Comparison of ENCODE assay signal across 14 cellular contexts in genomic region chr2:46836295-46837111, GRCh38.
DNase-seq lines count a peak whose midpoint lies in the region; ATAC-seq and TF ChIP-seq lines count a peak whose summit lies in the region.
"Had no signal": no experiment of that assay in that cellular context is flagged by ENCODE, and none has a peak within 500 bp of the region (broad histone marks: within the 10 kb centered on the region; RNA-seq: fewer than 3 reads in every experiment).

No MANE protein-coding gene starts in this region.

- DNase-seq in Right ventricle myocardium inferior (ENCODE audit: missing footprints) = no peak
- no peak for DNase-seq in Right ventricle myocardium superior
- DNase-seq in SK-N-SH = no peak
- no peak for DNase-seq in left ventricle myocardium superior
- DNase-seq in upper lobe of right lung = peak; percentile 68
- DNase-seq in effector memory CD8-positive, alpha-beta T cell = no peak
- no peak for DNase-seq in natural killer cell
- DNase-seq: activated CD4-positive, alpha-beta T cell treated with anti-CD3 and anti-CD28 coated beads for 48 hours; activated T-cell treated with anti-CD3 and anti-CD28 coated beads, Interleukin-2, amount 50 U/mL, for 24 hours; NCI-H446; T-helper 2 cell; trophoblast cell had no signal

- H3K9me3 ChIP-seq in SK-N-SH (0 out of 2 replicates have a peak, but pooled peaks cover 4% of the 10 kb centered on the region), upper lobe of right lung (no peaks in the 10 kb centered on the region)
- H3K9me3 ChIP-seq: neutrophil had no signal

- H3K9ac ChIP-seq in SK-N-SH = no peak overlapping the region

- H3F3A ChIP-seq in SK-N-SH (replicated peaks; ENCODE audit: insufficient read depth) = no peaks in the 10 kb centered on the region

- H2AFZ ChIP-seq in SK-N-SH (ENCODE audit: low read depth) = no peak overlapping the region

- H3K4me3 ChIP-seq in SK-N-SH (ENCODE audit: low read depth in 2 of 2, low read length in 1 of 2) (no peak overlapping the region), upper lobe of right lung (no peak overlapping the region)

- H4K20me1 ChIP-seq in SK-N-SH (ENCODE audit: insufficient read depth) = no peaks in the 10 kb centered on the region

- POLR2A ChIA-PET in SK-N-SH (lab: Yijun Ruan, JAX) = no interaction called here

- H3K27ac ChIP-seq in SK-N-SH (ENCODE audit: low read depth in 2 of 2, low read length in 1 of 2) (peak overlapping the region in 1 of 2 experiments; percentile 32; a peak in 2 of 4 replicates), upper lobe of right lung (no peak overlapping the region)
- H3K27ac ChIP-seq: neutrophil had no signal

- 63% methylated on average over 12 of the region's 12 CpGs for WGBS in SK-N-SH (ENCODE audit: low lambda C conversion rate)

- TF ChIP-seq CTCF in SK-N-SH (IDR thresholded peaks at IDR 0.05) = no peak
- TF ChIP-seq CTCF in upper lobe of right lung (IDR thresholded peaks at IDR 0.05) = no peak
- no peak for TF ChIP-seq CTCF in natural killer cell (IDR thresholded peaks at IDR 0.05)

- H3K4me2 ChIP-seq in SK-N-SH = peak overlapping the region; percentile 21

- peaks cover 7 to 22% of the 10 kb centered on the region in 2 donors for H3K27me3 Mint-ChIP-seq in effector memory CD8-positive, alpha-beta T cell
- peaks cover 0 to 2% of the 10 kb centered on the region in 2 donors for H3K27me3 Mint-ChIP-seq in natural killer cell (ENCODE audit: low read depth in 2 of 2)
- H3K27me3 Mint-ChIP-seq: activated T-cell treated with anti-CD3 and anti-CD28 coated beads, Interleukin-2, amount 50 U/mL, for 24 hours had no signal

- H3K79me2 ChIP-seq in SK-N-SH (ENCODE audit: insufficient read depth) = no peaks in the 10 kb centered on the region

- no peaks in the 10 kb centered on the region for H3K4me1 Mint-ChIP-seq in effector memory CD8-positive, alpha-beta T cell (ENCODE audit: low read depth in 2 of 2)
- H3K4me1 Mint-ChIP-seq in natural killer cell = peaks cover 1% of the 10 kb centered on the region in 2 donors

- H3K4me1 ChIP-seq in SK-N-SH (ENCODE audit: control insufficient read depth in 1 of 2, insufficient read depth in 2 of 2, low read depth in 1 of 2, low read length in 1 of 2) (peaks cover 0 to 17% of the 10 kb centered on the region in 2 experiments; a peak in 1 of 4 replicates), upper lobe of right lung (no peaks in the 10 kb centered on the region)

- H3K9me2 ChIP-seq in SK-N-SH = no peaks in the 10 kb centered on the region

- H3K36me3 ChIP-seq in SK-N-SH (replicated peaks in 1 of 2; ENCODE audit: control insufficient read depth in 1 of 2, insufficient read depth in 2 of 2, low read length in 1 of 2) = peaks cover 0 to 5% of the 10 kb centered on the region in 2 experiments
- H3K36me3 ChIP-seq in upper lobe of right lung = no peaks in the 10 kb centered on the region
- H3K36me3 ChIP-seq: neutrophil had no signal

- no peaks in the 10 kb centered on the region for H3K36me3 Mint-ChIP-seq in effector memory CD8-positive, alpha-beta T cell (ENCODE audit: insufficient read depth)
- H3K36me3 Mint-ChIP-seq in natural killer cell = no peaks in the 10 kb centered on the region

- no peak overlapping the region for H3K4me3 Mint-ChIP-seq in effector memory CD8-positive, alpha-beta T cell
- H3K4me3 Mint-ChIP-seq in natural killer cell = no peak overlapping the region
- H3K4me3 Mint-ChIP-seq: activated T-cell treated with anti-CD3 and anti-CD28 coated beads, Interleukin-2, amount 50 U/mL, for 24 hours had no signal

- peak in 1 of 2 experiments; percentile 69; a peak in 1 of 4 replicates for TF ChIP-seq EP300 in SK-N-SH (IDR thresholded peaks at IDR 0.05; ENCODE audit: borderline replicate concordance in 1 of 2, low read depth in 1 of 2, low read length in 1 of 2)

- CTCF ChIA-PET in SK-N-SH (lab: Yijun Ruan, JAX) = interaction anchor here (1.2 to 1.3 kb wide), 2 partner anchors 35 to 40 kb away, joined by 3 read pairs; no protein-coding TSS in a partner anchor

- TF ChIP-seq RAD21 in SK-N-SH (IDR thresholded peaks at IDR 0.05; ENCODE audit: low read length) = no peak

- H3K27ac Mint-ChIP-seq in effector memory CD8-positive, alpha-beta T cell = no peak overlapping the region
- no peak overlapping the region for H3K27ac Mint-ChIP-seq in natural killer cell
- H3K27ac Mint-ChIP-seq: activated T-cell treated with anti-CD3 and anti-CD28 coated beads, Interleukin-2, amount 50 U/mL, for 24 hours had no signal

- peaks cover 0 to 2% of the 10 kb centered on the region in 2 donors for H3K9me3 Mint-ChIP-seq in effector memory CD8-positive, alpha-beta T cell
- H3K9me3 Mint-ChIP-seq in natural killer cell = no peaks in the 10 kb centered on the region
- H3K9me3 Mint-ChIP-seq: activated T-cell treated with anti-CD3 and anti-CD28 coated beads, Interleukin-2, amount 50 U/mL, for 24 hours had no signal

- H3K27me3 ChIP-seq in SK-N-SH (ENCODE audit: insufficient read depth) (no peaks in the 10 kb centered on the region), upper lobe of right lung (no peaks in the 10 kb centered on the region)
- H3K27me3 ChIP-seq: neutrophil had no signal

- intact Hi-C loops in Right ventricle myocardium inferior (cut with DNase I) = no loop called here
- intact Hi-C loops in Right ventricle myocardium superior (cut with DNase I) = no loop called here
- intact Hi-C loops in left ventricle myocardium superior (cut with micrococcal nuclease) = no loop called here
- intact Hi-C loops in upper lobe of right lung (cut with DNase I) = no loop called here
- intact Hi-C loops in natural killer cell (cut with micrococcal nuclease) = no loop called here

- peak; percentile 11 for ATAC-seq in Right ventricle myocardium inferior
- ATAC-seq in Right ventricle myocardium superior (ENCODE audit: poor library complexity) = no peak
- ATAC-seq in left ventricle myocardium superior = peak; percentile 46
- ATAC-seq in upper lobe of right lung = peak; percentile 59
- no peak for ATAC-seq in effector memory CD8-positive, alpha-beta T cell (replicated peaks)
- no peak for ATAC-seq in natural killer cell
- no peak for ATAC-seq in HG03442 (IDR thresholded peaks at IDR 0.05; ENCODE audit: unreplicated experiment)

TF ChIP-seq in SK-N-SH, 30 proteins besides CTCF, POLR2A, EP300 and RAD21:
- TF ChIP-seq SMC3 (IDR thresholded peaks at IDR 0.05; ENCODE audit: low read depth, low read length) = no peak
- TF ChIP-seq RCOR1 (IDR thresholded peaks at IDR 0.05; ENCODE audit: low read length) = no peak
- no peak for TF ChIP-seq GABPA (IDR thresholded peaks at IDR 0.05; ENCODE audit: low read depth)
- peak; percentile 17; the same call in 1 of the 2 replicates for TF ChIP-seq POLR2AphosphoS5 (IDR thresholded peaks at IDR 0.05; ENCODE audit: low read depth, low read length)
- peak; percentile 84 for TF ChIP-seq NFIC (IDR thresholded peaks at IDR 0.05; ENCODE audit: borderline replicate concordance)
- peak; percentile 47; the same call in 1 of the 2 replicates for TF ChIP-seq PBX3 (IDR thresholded peaks at IDR 0.05)
- peak; percentile 84 for TF ChIP-seq TCF12 (IDR thresholded peaks at IDR 0.05)
- peak; percentile 78; the same call in 1 of the 2 replicates for TF ChIP-seq MAX (IDR thresholded peaks at IDR 0.05; ENCODE audit: low read depth)

Comparison
In these comparisons a context has a peak if more than half of its experiments do, and no peak if none do; other contexts are left out.
1. ATAC-seq: peak in Right ventricle myocardium inferior (single experiment), left ventricle myocardium superior (single experiment) and upper lobe of right lung (single experiment); none in Right ventricle myocardium superior (single experiment), effector memory CD8-positive, alpha-beta T cell (single experiment), natural killer cell (0 of 3) and HG03442 (single experiment).